8 cellular contexts compared by ENCODE assay signal in the genomic region with DNA sequence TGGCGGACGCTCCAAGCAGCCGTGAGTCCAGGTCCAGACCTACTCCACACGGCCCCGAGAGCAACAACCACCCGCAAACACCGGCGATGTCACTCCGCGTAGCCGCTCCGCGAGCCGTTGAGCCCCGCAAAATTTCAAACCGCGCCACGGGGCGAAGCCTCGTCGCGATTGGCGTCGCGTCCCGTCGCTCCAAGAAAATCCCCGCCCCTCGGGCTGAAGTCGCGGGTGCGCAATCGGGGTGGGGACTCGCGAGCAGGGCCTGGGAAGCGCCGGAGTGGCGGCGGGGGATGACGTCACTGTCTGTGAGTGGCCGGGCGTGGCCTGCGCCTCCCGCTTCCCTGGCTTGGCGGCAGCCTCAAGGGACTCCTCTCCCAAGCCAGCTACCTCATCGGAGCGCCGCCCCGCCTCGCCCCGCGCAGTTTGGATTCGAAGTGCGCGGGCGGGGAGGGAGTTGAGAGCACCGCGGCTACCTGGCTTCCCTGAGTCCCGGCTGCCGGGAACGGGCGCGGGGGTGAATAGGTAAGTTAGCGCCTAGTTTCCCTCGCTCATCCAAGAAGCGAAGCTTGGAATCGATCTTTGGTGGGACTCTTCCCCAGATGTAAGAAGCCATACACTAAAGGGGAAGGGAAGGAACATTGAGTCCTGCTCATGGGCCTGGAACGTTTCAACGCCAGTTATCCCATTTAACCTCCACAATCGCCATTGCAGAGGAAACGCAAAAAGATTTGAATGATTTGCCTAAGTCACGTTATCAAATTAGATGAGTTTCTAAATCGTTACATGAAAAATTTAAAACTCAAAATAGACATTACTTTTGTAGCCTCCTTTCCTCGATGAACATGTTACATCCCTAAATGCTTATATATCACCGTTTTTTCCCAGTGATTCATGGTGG. TPM values are rescaled to one million over a fixed set of nuclear protein-coding genes. Genes with fewer than 3 reads are reported as not detected.
DNase-seq lines count a peak whose midpoint lies in the region; ATAC-seq lines count a peak whose summit lies in the region.

Gene PRC1 (minus strand): TSS at position 119 of the 895 bp plus-strand sequence. CDS start 118 bp downstream, at position 1.

- no peak within 1 kb of the TSS for H2AK5ac ChIP-seq in mesendoderm (ENCODE audit: low read length)

- CTCF ChIA-PET in activated CD8-positive, alpha-beta memory T cell treated with anti-CD3 and anti-CD28 coated beads, Interleukin-2, amount 10 ng/mL, durations not matched to agents 7 days and 5 days (lab: Charles Lee): interaction anchor here (0.8 to 1.5 kb wide), 2 partner anchors 38 to 39 kb away, joined by 3 to 4 read pairs; no protein-coding TSS in a partner anchor

- H3K18ac ChIP-seq in mesendoderm (ENCODE audit: low read length): peak within 1 kb of the TSS; percentile 86

- no peaks in the 10 kb centered on the region for H3K27me3 Mint-ChIP-seq in activated CD8-positive, alpha-beta memory T cell treated with anti-CD3 and anti-CD28 coated beads, Interleukin-2, amount 10 ng/mL, durations not matched to agents 7 days and 5 days

- H3K4me1 ChIP-seq in NT2/D1 (ENCODE audit: insufficient read depth, insufficient read length) (peaks cover 3% of the 10 kb centered on the region), endocrine pancreas (ENCODE audit: control insufficient read depth, insufficient read depth, low read length) (no peaks in the 10 kb centered on the region), mesendoderm (ENCODE audit: control insufficient read depth, low read depth, low read length) (no peaks in the 10 kb centered on the region)

- peaks cover 34% of the 10 kb centered on the region for H3K4me1 Mint-ChIP-seq in activated CD8-positive, alpha-beta memory T cell treated with anti-CD3 and anti-CD28 coated beads, Interleukin-2, amount 10 ng/mL, durations not matched to agents 7 days and 5 days

- peak within 1 kb of the TSS; percentile 95 for H3K56ac ChIP-seq in mesendoderm (ENCODE audit: low read length)

- H3K36me3 ChIP-seq in NT2/D1 (ENCODE audit: insufficient read depth, insufficient read length, low read length) (peaks cover 32% of the 10 kb centered on the region), endocrine pancreas (ENCODE audit: control insufficient read depth, insufficient read depth, low read length) (peaks cover 6% of the 10 kb centered on the region), mesendoderm (ENCODE audit: control insufficient read depth, insufficient read depth, low read length) (peaks cover 7% of the 10 kb centered on the region)

- H3K9ac ChIP-seq in NT2/D1 (ENCODE audit: insufficient read length, low read depth) (peak within 1 kb of the TSS; percentile 96), endocrine pancreas (ENCODE audit: control insufficient read depth, insufficient read depth, low read length) (peak within 1 kb of the TSS; percentile 62), mesendoderm (ENCODE audit: low read length) (peak within 1 kb of the TSS; percentile 93)

- peak within 1 kb of the TSS; percentile 81 for H2BK5ac ChIP-seq in mesendoderm (ENCODE audit: low read length)

- DNase-seq in COR-L47 (lab: John Stamatoyannopoulos, UW) (peak; percentile 98), HUDEP-2 (lab: John Stamatoyannopoulos, UW; ENCODE audit: unreplicated experiment in 76 of 76) (peak; percentile 55 to 99 (median 96)), NT2/D1 (ENCODE audit: low read depth, low spot score) (peak; percentile 99), mesendoderm (peak; percentile 99)
- DNase-seq in activated CD8-positive, alpha-beta memory T cell treated with anti-CD3 and anti-CD28 coated beads, Interleukin-2, amount 10 ng/mL, durations not matched to agents 7 days and 5 days: peak; percentile 99
- peak; percentile 95 for DNase-seq in stimulated activated CD8-positive, alpha-beta memory T cell treated with anti-CD3 and anti-CD28 coated beads, Interleukin-15, amount 100 ng/mL, for 1 hour (ENCODE audit: low read depth)

- H3K79me1 ChIP-seq in mesendoderm (ENCODE audit: low read length): peaks cover 2% of the 10 kb centered on the region

- ATAC-seq in GM21381 (IDR thresholded peaks at IDR 0.05; ENCODE audit: unreplicated experiment): peak; percentile 94
- peak; percentile 99 for ATAC-seq in activated CD8-positive, alpha-beta memory T cell treated with anti-CD3 and anti-CD28 coated beads, Interleukin-2, amount 10 ng/mL, durations not matched to agents 7 days and 5 days

- peak within 1 kb of the TSS; percentile 100 for H3K27ac Mint-ChIP-seq in activated CD8-positive, alpha-beta memory T cell treated with anti-CD3 and anti-CD28 coated beads, Interleukin-2, amount 10 ng/mL, durations not matched to agents 7 days and 5 days

- peak within 1 kb of the TSS; percentile 98 for H3K4me3 Mint-ChIP-seq in activated CD8-positive, alpha-beta memory T cell treated with anti-CD3 and anti-CD28 coated beads, Interleukin-2, amount 10 ng/mL, durations not matched to agents 7 days and 5 days

- H3K23ac ChIP-seq in mesendoderm (ENCODE audit: low read length): peak within 1 kb of the TSS; percentile 97

- peak within 1 kb of the TSS; percentile 95 for H3K4me3 ChIP-seq in NT2/D1 (ENCODE audit: insufficient read length, low read depth)
- H3K4me3 ChIP-seq in endocrine pancreas (ENCODE audit: control insufficient read depth, insufficient read depth, low read length): peak within 1 kb of the TSS; percentile 66
- peak within 1 kb of the TSS; percentile 89 for H3K4me3 ChIP-seq in mesendoderm (ENCODE audit: low read length)

- no peak within 1 kb of the TSS for H2BK15ac ChIP-seq in mesendoderm (replicated peaks; ENCODE audit: low read depth)

- no CpG with 5 or more reads among the region's 75 CpGs for WGBS in mesendoderm (ENCODE audit: extremely low coverage, insufficient coverage, low lambda C conversion rate)

- peak within 1 kb of the TSS; percentile 79 for H3K27ac ChIP-seq in mesendoderm (ENCODE audit: low read depth, low read length)

- H3K4me2 ChIP-seq in mesendoderm (ENCODE audit: low read length): peak within 1 kb of the TSS; percentile 53

- H2BK120ac ChIP-seq in mesendoderm (ENCODE audit: low read depth, low read length): peak within 1 kb of the TSS; percentile 89

- H3K27me3 ChIP-seq in NT2/D1 (ENCODE audit: insufficient read depth, insufficient read length) (no peaks in the 10 kb centered on the region), endocrine pancreas (ENCODE audit: control insufficient read depth, insufficient read depth, low read length) (no peaks in the 10 kb centered on the region), mesendoderm (ENCODE audit: insufficient read depth, low read length, poor library complexity) (no peaks in the 10 kb centered on the region)

- peaks cover 38% of the 10 kb centered on the region for H3K79me2 ChIP-seq in mesendoderm (ENCODE audit: control insufficient read depth, insufficient read depth, low read length)

- H3K4ac ChIP-seq in mesendoderm (ENCODE audit: low read depth, low read length): peak within 1 kb of the TSS; percentile 46

- no peak within 1 kb of the TSS for H4K5ac ChIP-seq in mesendoderm (ENCODE audit: low read length)

- H3K9me3 Mint-ChIP-seq in activated CD8-positive, alpha-beta memory T cell treated with anti-CD3 and anti-CD28 coated beads, Interleukin-2, amount 10 ng/mL, durations not matched to agents 7 days and 5 days (ENCODE audit: low read depth): no peaks in the 10 kb centered on the region

- peak within 1 kb of the TSS; percentile 77 for H4K8ac ChIP-seq in mesendoderm (ENCODE audit: low read depth, low read length)

- H3K36me3 Mint-ChIP-seq in activated CD8-positive, alpha-beta memory T cell treated with anti-CD3 and anti-CD28 coated beads, Interleukin-2, amount 10 ng/mL, durations not matched to agents 7 days and 5 days: peaks cover 40% of the 10 kb centered on the region

- H3K9me3 ChIP-seq in NT2/D1 (ENCODE audit: insufficient read depth, low read length) (no peaks in the 10 kb centered on the region), endocrine pancreas (ENCODE audit: control insufficient read depth, low read length) (no peaks in the 10 kb centered on the region)

RNA-seq across cellular contexts. Expression of gene PRC1, which starts in this region (rescaled TPM):
- total RNA-seq in activated CD8-positive, alpha-beta memory T cell treated with anti-CD3 and anti-CD28 coated beads, Interleukin-2, amount 10 ng/mL, durations not matched to agents 7 days and 5 days: 100 to 1,000 TPM; 152 to 208 TPM
- 82.1 TPM for polyA plus RNA-seq in mesendoderm (2013, experiment 1 of 2)
- 82.6 TPM for polyA plus RNA-seq in mesendoderm (2013, experiment 2 of 2)

Comparison
In these comparisons a context has a peak if more than half of its experiments do, and no peak if none do; other contexts are left out.
1. Peak in every context shown above with its lines: DNase-seq, ATAC-seq, H3K4me3 ChIP-seq and H3K27ac ChIP-seq.